31 cellular contexts compared by ENCODE assay signal in the genomic region with DNA sequence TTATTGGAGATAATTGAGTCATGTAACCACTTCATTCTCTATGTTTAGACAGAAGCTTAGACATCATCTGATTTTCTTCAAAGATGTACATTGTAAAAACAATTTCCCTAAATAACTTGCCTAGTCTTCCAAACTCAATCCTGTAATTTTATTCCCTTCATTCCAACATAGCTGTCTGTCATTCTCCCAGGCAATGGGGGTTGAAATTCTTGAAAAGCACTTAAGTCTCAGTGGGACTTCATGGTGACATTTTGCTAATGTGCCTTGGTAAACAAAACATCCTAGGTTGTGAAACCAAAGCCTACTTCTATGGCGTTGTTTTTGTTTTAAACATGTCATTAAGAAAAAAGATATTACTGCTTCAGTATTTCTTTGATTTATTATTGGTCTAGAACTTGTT.
"Had no signal": no experiment of that assay in that cellular context is flagged by ENCODE, and none has a peak within 500 bp of the region (broad histone marks: within the 10 kb centered on the region; RNA-seq: fewer than 3 reads in every experiment).

No MANE protein-coding gene starts in this region.

- DNase-seq: cortex of kidney; effector memory CD8-positive, alpha-beta T cell; erythroblast; esophagus squamous epithelium; hypothalamus; immature natural killer cell; islet precursor cell; kidney glomerular epithelial cell; left colon; left ventricle myocardium superior; lower lobe of right lung; mucosa of descending colon; naive B cell; occipital lobe; ovary; retina; right lobe of liver; stimulated activated CD4-positive, alpha-beta T cell treated with anti-CD3 and anti-CD28 coated beads, Interleukin-12 subunit alpha, Interleukin-12 subunit beta, amount 100 ng/mL, for 4 hours; stimulated activated CD4-positive, alpha-beta T cell treated with anti-CD3 and anti-CD28 coated beads, Interleukin-1b, Interleukin-23, amount 100 ng/mL, for 48 hours; stimulated activated CD4-positive, alpha-beta T cell treated with anti-CD3 and anti-CD28 coated beads, Interleukin-4, amount 100 ng/mL, for 1 hour; stimulated activated CD8-positive, alpha-beta memory T cell treated with anti-CD3 and anti-CD28 coated beads, Interleukin-4, amount 100 ng/mL, for 48 hours; stimulated activated naive CD4-positive, alpha-beta T cell treated with Interleukin-2 at 50 U/mL for 16 hours; substantia nigra; testis; tibial artery had no signal

- H3K27me3 ChIP-seq: esophagus squamous epithelium, ovary, right lobe of liver, testis, tibial artery had no signal

- H3K36me3 ChIP-seq: esophagus squamous epithelium, lower lobe of right lung, ovary, right lobe of liver, tibial artery had no signal

- H3K27ac ChIP-seq: esophagus squamous epithelium, lower lobe of right lung, ovary, right lobe of liver, testis, tibial artery had no signal

- H3K4me1 Mint-ChIP-seq: central memory CD8-positive, alpha-beta T cell; immature natural killer cell; memory B cell had no signal

- H3K4me3 ChIP-seq: esophagus squamous epithelium, lower lobe of right lung, mucosa of descending colon, ovary, right lobe of liver, smooth muscle cell, testis, tibial artery had no signal

- H3K9me3 Mint-ChIP-seq: central memory CD8-positive, alpha-beta T cell; memory B cell; natural killer cell treated with Interleukin-12 subunit alpha and Interleukin-12 subunit beta and Interleukin-15 and Interleukin-18, amount 100 ng/mL, for 72 hours; type B pancreatic cell had no signal

- H3K27me3 Mint-ChIP-seq: central memory CD8-positive, alpha-beta T cell; effector memory CD8-positive, alpha-beta T cell; memory B cell; naive B cell; natural killer cell treated with Interleukin-12 subunit alpha and Interleukin-12 subunit beta and Interleukin-15 and Interleukin-18, amount 100 ng/mL, for 72 hours; type B pancreatic cell had no signal

- H3K36me3 Mint-ChIP-seq: immature natural killer cell; memory B cell; mesothelial cell of epicardium; naive B cell; natural killer cell treated with Interleukin-12 subunit alpha and Interleukin-12 subunit beta and Interleukin-15 and Interleukin-18, amount 100 ng/mL, for 72 hours; type B pancreatic cell had no signal

- H3K4me1 ChIP-seq: esophagus squamous epithelium, lower lobe of right lung, right lobe of liver, testis, tibial artery had no signal

- H3K4me2 ChIP-seq: smooth muscle cell had no signal

- H3K9me3 ChIP-seq: esophagus squamous epithelium, lower lobe of right lung, mucosa of descending colon, ovary, right lobe of liver, testis, tibial artery had no signal

- H3K27ac Mint-ChIP-seq: effector memory CD8-positive, alpha-beta T cell; immature natural killer cell; memory B cell; naive B cell; natural killer cell treated with Interleukin-12 subunit alpha and Interleukin-12 subunit beta and Interleukin-15 and Interleukin-18, amount 100 ng/mL, for 72 hours had no signal

- ATAC-seq: effector memory CD8-positive, alpha-beta T cell; left colon; left ventricle myocardium superior; lower lobe of right lung; mucosa of descending colon; natural killer cell treated with Interleukin-12 subunit alpha and Interleukin-12 subunit beta and Interleukin-15 and Interleukin-18, amount 100 ng/mL, for 72 hours; right lobe of liver had no signal

- H3K4me3 Mint-ChIP-seq: central memory CD8-positive, alpha-beta T cell; effector memory CD8-positive, alpha-beta T cell; immature natural killer cell; memory B cell; mesothelial cell of epicardium; naive B cell; natural killer cell treated with Interleukin-12 subunit alpha and Interleukin-12 subunit beta and Interleukin-15 and Interleukin-18, amount 100 ng/mL, for 72 hours had no signal
